In the genomic region with DNA sequence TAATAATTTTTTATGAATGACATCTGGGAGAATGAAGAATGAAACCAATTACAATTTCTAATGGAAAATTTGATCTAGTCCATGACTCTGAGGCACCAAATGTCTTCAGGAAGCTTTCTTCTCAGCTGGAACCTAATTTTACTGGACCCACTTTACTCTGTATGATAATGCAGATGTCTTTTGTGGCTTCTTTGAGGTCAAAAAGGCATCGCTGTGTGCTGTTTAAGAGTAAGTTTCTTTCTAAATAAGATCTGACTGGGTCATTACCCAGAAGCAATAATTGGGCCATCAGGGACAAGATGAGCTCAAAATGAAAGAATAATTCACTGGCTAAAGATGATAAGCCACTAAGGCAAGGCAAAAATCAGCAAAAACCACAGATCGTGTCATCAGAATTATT, we compare ENCODE assay signal across 18 cellular contexts.
DNase-seq lines count a peak whose midpoint lies in the region; ATAC-seq and TF ChIP-seq lines count a peak whose summit lies in the region.
"Had no signal": no experiment of that assay in that cellular context is flagged by ENCODE, and none has a peak within 500 bp of the region (broad histone marks: within the 10 kb centered on the region; RNA-seq: fewer than 3 reads in every experiment).

No MANE protein-coding gene starts in this region.

- H3K27ac ChIP-seq in SK-N-SH (ENCODE audit: low read depth in 2 of 2, low read length in 1 of 2): no peak overlapping the region
- H3K27ac ChIP-seq: 22Rv1; A549; BLaER1 treated with 17β-estradiol and CSF1 and Interleukin-3, amounts not matched to agents 10 nM and 100 nM; C4-2B had no signal

- H3K36me3 ChIP-seq in SK-N-SH (replicated peaks in 1 of 2; ENCODE audit: control insufficient read depth in 1 of 2, insufficient read depth in 2 of 2, low read length in 1 of 2): no peaks in the 10 kb centered on the region
- H3K36me3 ChIP-seq: BLaER1 treated with 17β-estradiol and CSF1 and Interleukin-3, amounts not matched to agents 10 nM and 100 nM had no signal

- H3K27me3 ChIP-seq in SK-N-SH (ENCODE audit: insufficient read depth): no peaks in the 10 kb centered on the region
- H3K27me3 ChIP-seq: BLaER1 treated with 17β-estradiol and CSF1 and Interleukin-3, amounts not matched to agents 10 nM and 100 nM had no signal

- peak in 1 of 2 experiments; percentile 5; a peak in 1 of 4 replicates for TF ChIP-seq EP300 in SK-N-SH (IDR thresholded peaks at IDR 0.05; ENCODE audit: borderline replicate concordance in 1 of 2, low read depth in 1 of 2, low read length in 1 of 2)

- H3F3A ChIP-seq in SK-N-SH (replicated peaks; ENCODE audit: insufficient read depth): peaks cover 14% of the 10 kb centered on the region

- POLR2A ChIA-PET in SK-N-SH (lab: Yijun Ruan, JAX): no interaction called here

- no peak overlapping the region for H3K4me3 ChIP-seq in SK-N-SH (ENCODE audit: low read depth in 2 of 2, low read length in 1 of 2)
- H3K4me3 ChIP-seq: A549; BLaER1 treated with 17β-estradiol and CSF1 and Interleukin-3, amounts not matched to agents 10 nM and 100 nM had no signal

- H3K9me3 ChIP-seq in SK-N-SH: no peaks in the 10 kb centered on the region
- H3K9me3 ChIP-seq: Caco-2 had no signal

- no peak overlapping the region for H3K9ac ChIP-seq in SK-N-SH
- H3K9ac ChIP-seq: BLaER1 treated with 17β-estradiol and CSF1 and Interleukin-3, amounts not matched to agents 10 nM and 100 nM had no signal

- ATAC-seq in SK-N-SH treated with all-trans-retinoic acid at 6 μM for 48 hours: peak; percentile 62; the same call in 2 of the 3 replicates
- no peak for ATAC-seq in HG02678 (IDR thresholded peaks at IDR 0.05; ENCODE audit: unreplicated experiment)
- ATAC-seq: A549; CD8-positive, alpha-beta T cell had no signal

- H3K4me2 ChIP-seq in SK-N-SH: no peak overlapping the region
- H3K4me2 ChIP-seq: A549; BLaER1 treated with 17β-estradiol and CSF1 and Interleukin-3, amounts not matched to agents 10 nM and 100 nM had no signal

- H3K9me2 ChIP-seq in SK-N-SH: no peaks in the 10 kb centered on the region

- 77% methylated on average over 2 of the region's 2 CpGs for WGBS in SK-N-SH (ENCODE audit: low lambda C conversion rate)

- H3K79me2 ChIP-seq in SK-N-SH (ENCODE audit: insufficient read depth): no peaks in the 10 kb centered on the region

- DNase-seq in SK-N-SH: no peak
- DNase-seq in M059J (ENCODE audit: low read depth): peak; percentile 59
- peak; percentile 67 for DNase-seq in NCI-H2227 treated with DMSO at 0.1 percent for 48 hours (lab: John Stamatoyannopoulos, UW)
- no peak for DNase-seq in 8988T
- DNase-seq in GM13977 (ENCODE audit: low spot score): no peak
- DNase-seq: AML-193; Caco-2; Calu3; CD4-positive, alpha-beta T cell; CD8-positive, alpha-beta T cell; DMS79 treated with DMSO at 0.1 percent for 48 hours; GF-D8 had no signal

- peaks cover 0 to 16% of the 10 kb centered on the region in 2 experiments; a peak in 2 of 4 replicates for H3K4me1 ChIP-seq in SK-N-SH (ENCODE audit: control insufficient read depth in 1 of 2, insufficient read depth in 2 of 2, low read depth in 1 of 2, low read length in 1 of 2)
- H3K4me1 ChIP-seq: Caco-2 had no signal

- CTCF ChIA-PET in SK-N-SH (lab: Yijun Ruan, JAX): interaction anchor here (1.2 kb wide), 1 partner anchor 10 kb away, joined by 5 read pairs; no protein-coding TSS in a partner anchor

- H2AFZ ChIP-seq in SK-N-SH (ENCODE audit: low read depth): no peak overlapping the region

- in situ Hi-C loops in GM13977 (cut with MboI; ENCODE audit: low pct_unique_long_range_greater_than_20kb, low sequenced_read_pairs, unreplicated experiment): no loop called here

- H4K20me1 ChIP-seq in SK-N-SH (ENCODE audit: insufficient read depth): no peaks in the 10 kb centered on the region
- H4K20me1 ChIP-seq: BLaER1 treated with 17β-estradiol and CSF1 and Interleukin-3, amounts not matched to agents 10 nM and 100 nM had no signal

- TF ChIP-seq CTCF in SK-N-SH (IDR thresholded peaks at IDR 0.05) (no peak), GM13977 (IDR thresholded peaks at IDR 0.05; ENCODE audit: extremely low read depth, insufficient read depth, missing control alignments) (no peak)

- TF ChIP-seq RAD21 in SK-N-SH (IDR thresholded peaks at IDR 0.05; ENCODE audit: low read length): no peak

TF ChIP-seq in SK-N-SH treated with all-trans-retinoic acid at 6 μM for 48 hours, 23 proteins besides CTCF, POLR2A, EP300 and RAD21:
- TF ChIP-seq ZNF70 (CRISPR knock-in tag; IDR thresholded peaks at IDR 0.05) (no peak), ZC3H10 (CRISPR knock-in tag; IDR thresholded peaks at IDR 0.05) (peak; percentile 75)

TF ChIP-seq in SK-N-SH, 30 proteins besides CTCF, POLR2A, EP300 and RAD21:
- no peak for TF ChIP-seq EZH2phosphoT487 (IDR thresholded peaks at IDR 0.05; ENCODE audit: borderline replicate concordance, low read depth)
- no peak for TF ChIP-seq GATA2 (CRISPR knock-in tag; IDR thresholded peaks at IDR 0.05)
- TF ChIP-seq, protein P1, sequence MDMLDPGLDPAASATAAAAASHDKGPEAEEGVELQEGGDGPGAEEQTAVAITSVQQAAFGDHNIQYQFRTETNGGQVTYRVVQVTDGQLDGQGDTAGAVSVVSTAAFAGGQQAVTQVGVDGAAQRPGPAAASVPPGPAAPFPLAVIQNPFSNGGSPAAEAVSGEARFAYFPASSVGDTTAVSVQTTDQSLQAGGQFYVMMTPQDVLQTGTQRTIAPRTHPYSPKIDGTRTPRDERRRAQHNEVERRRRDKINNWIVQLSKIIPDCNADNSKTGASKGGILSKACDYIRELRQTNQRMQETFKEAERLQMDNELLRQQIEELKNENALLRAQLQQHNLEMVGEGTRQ (IDR thresholded peaks at IDR 0.05; ENCODE audit: borderline replicate concordance, low read depth, low read length): no peak
- TF ChIP-seq, protein P2, sequence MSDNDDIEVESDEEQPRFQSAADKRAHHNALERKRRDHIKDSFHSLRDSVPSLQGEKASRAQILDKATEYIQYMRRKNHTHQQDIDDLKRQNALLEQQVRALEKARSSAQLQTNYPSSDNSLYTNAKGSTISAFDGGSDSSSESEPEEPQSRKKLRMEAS (IDR thresholded peaks at IDR 0.05; ENCODE audit: low read depth): no peak
- no peak for TF ChIP-seq GABPA (IDR thresholded peaks at IDR 0.05; ENCODE audit: low read depth)
- no peak for TF ChIP-seq RCOR1 (IDR thresholded peaks at IDR 0.05; ENCODE audit: low read length)
- TF ChIP-seq JUND (IDR thresholded peaks at IDR 0.05): no peak
- TF ChIP-seq, protein P3, sequence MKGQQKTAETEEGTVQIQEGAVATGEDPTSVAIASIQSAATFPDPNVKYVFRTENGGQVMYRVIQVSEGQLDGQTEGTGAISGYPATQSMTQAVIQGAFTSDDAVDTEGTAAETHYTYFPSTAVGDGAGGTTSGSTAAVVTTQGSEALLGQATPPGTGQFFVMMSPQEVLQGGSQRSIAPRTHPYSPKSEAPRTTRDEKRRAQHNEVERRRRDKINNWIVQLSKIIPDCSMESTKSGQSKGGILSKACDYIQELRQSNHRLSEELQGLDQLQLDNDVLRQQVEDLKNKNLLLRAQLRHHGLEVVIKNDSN (IDR thresholded peaks at IDR 0.05; ENCODE audit: borderline replicate concordance, low read depth): no peak
- no peak for TF ChIP-seq NRF1 (IDR thresholded peaks at IDR 0.05; ENCODE audit: low read depth, low read length)
- TF ChIP-seq TCF12 (IDR thresholded peaks at IDR 0.05): no peak
- TF ChIP-seq POLR2AphosphoS5 (IDR thresholded peaks at IDR 0.05; ENCODE audit: low read depth, low read length): no peak
- TF ChIP-seq SIN3A (IDR thresholded peaks at IDR 0.05; ENCODE audit: borderline replicate concordance, low read depth, low read length): no peak

Comparison
In these comparisons a context has a peak if more than half of its experiments do, and no peak if none do; other contexts are left out.
1. DNase-seq: peak in M059J (single experiment) and NCI-H2227 treated with DMSO at 0.1 percent for 48 hours (single experiment); none in SK-N-SH (single experiment), 8988T (single experiment) and GM13977 (single experiment).